8 cellular contexts compared by ENCODE assay signal in genomic region chr1:114511048-114511785, GRCh38. TPM values are rescaled to one million over a fixed set of nuclear protein-coding genes. Genes with fewer than 3 reads are reported as not detected.
A peak's percentile ranks its signal among the peaks of the same experiment; 100 is the strongest.
DNase-seq lines count a peak whose midpoint lies in the region; ATAC-seq and TF ChIP-seq lines count a peak whose summit lies in the region.

TRIM33 (minus strand) TSS chr1:114511203; CDS start chr1:114511076, 127 bp downstream.

- peak within 1 kb of the TSS; percentile 96 for H3K9ac ChIP-seq in OCI-LY3 (ENCODE audit: low read length)

- DNase-seq in DMS 273 treated with DMSO at 0.1 percent for 48 hours (lab: John Stamatoyannopoulos, UW) = peak; percentile 63
- DNase-seq in HuH-7.5 (ENCODE audit: low spot score) = peak; percentile 95
- DNase-seq in activated T-cell treated with anti-CD3 and anti-CD28 coated beads for 4 hours = peak; percentile 87
- DNase-seq in epithelial cell of prostate (ENCODE audit: low read depth, low spot score) = peak; percentile 68
- DNase-seq in mucosa of descending colon = peak; percentile 94 to 95 (median 94)
- DNase-seq in stimulated activated CD8-positive, alpha-beta memory T cell treated with anti-CD3 and anti-CD28 coated beads, Interleukin-4, amount 100 ng/mL, for 1 hour (ENCODE audit: low read depth in 2 of 2, low spot score in 1 of 2) = peak; percentile 76 to 83

- intact Hi-C loops in mucosa of descending colon (cut with DNase I, micrococcal nuclease) = no loop called here

- H3K36me3 ChIP-seq in OCI-LY3 (replicated peaks; ENCODE audit: low read depth, low read length) (peaks cover 9% of the 10 kb centered on the region), mucosa of descending colon (ENCODE audit: low read depth) (no peaks in the 10 kb centered on the region)

- H3K27me3 ChIP-seq in OCI-LY3 (ENCODE audit: low read depth, low read length) = no peaks in the 10 kb centered on the region

- peak within 1 kb of the TSS; percentile 83 for H3K27ac ChIP-seq in OCI-LY3 (ENCODE audit: low read length)
- H3K27ac ChIP-seq in epithelial cell of prostate = peak within 1 kb of the TSS; percentile 95

- peaks cover 36% of the 10 kb centered on the region for H4K20me1 ChIP-seq in OCI-LY3 (ENCODE audit: insufficient read depth, low read length)

- H3K4me1 ChIP-seq in OCI-LY3 (ENCODE audit: low read length) = peaks cover 20% of the 10 kb centered on the region
- peaks cover 25% of the 10 kb centered on the region for H3K4me1 ChIP-seq in mucosa of descending colon (ENCODE audit: low read depth)

- ATAC-seq in GM21528 (IDR thresholded peaks at IDR 0.05; ENCODE audit: low FRiP score, unreplicated experiment) (peak; percentile 75), mucosa of descending colon (peak; percentile 93)

- no peak within 1 kb of the TSS for H2AFZ ChIP-seq in OCI-LY3 (ENCODE audit: low read depth, low read length)

- H3K9me3 ChIP-seq in OCI-LY3 (ENCODE audit: insufficient read depth, low read length) (no peaks in the 10 kb centered on the region), mucosa of descending colon (no peaks in the 10 kb centered on the region)

- peaks cover 50% of the 10 kb centered on the region for H3K79me2 ChIP-seq in OCI-LY3 (ENCODE audit: low read length)

- TF ChIP-seq CTCF in OCI-LY3 (IDR thresholded peaks at IDR 0.05; ENCODE audit: low read depth, low read length) (no peak), mucosa of descending colon (IDR thresholded peaks at IDR 0.05) (no peak)

- peak within 1 kb of the TSS; percentile 95 for H3K4me2 ChIP-seq in OCI-LY3 (ENCODE audit: low read length)

- peak within 1 kb of the TSS; percentile 100 for H3K4me3 ChIP-seq in OCI-LY3 (ENCODE audit: low read length)
- peak within 1 kb of the TSS; percentile 99 for H3K4me3 ChIP-seq in mucosa of descending colon

RNA-seq across cellular contexts. Expression of gene TRIM33, which starts in this region (rescaled TPM):
- total RNA-seq in mucosa of descending colon = 10 to 100 TPM; 28.6 to 38.1 (median 35.5) TPM

Comparison
In these comparisons a context has a peak if more than half of its experiments do, and no peak if none do; other contexts are left out.
1. Peak in every context shown above with its lines: DNase-seq, ATAC-seq, H3K4me3 ChIP-seq and H3K27ac ChIP-seq.